Comparison of ENCODE assay signal across 1 cellular context in genomic region chr1:15186846-15187151, GRCh38.
TF ChIP-seq lines count a peak whose summit lies in the region.

No MANE protein-coding gene starts in this region.

TF ChIP-seq in HEK293, 187 proteins besides CTCF, POLR2A, EP300 and RAD21 (continued from another document):
- peak; percentile 80 for TF ChIP-seq PRDM10 (tag by site-specific recombination; IDR thresholded peaks at IDR 0.05)
